Comparison of ENCODE assay signal across 9 cellular contexts in genomic region chr16:75494696-75495601, GRCh38. TPM values are rescaled to one million over a fixed set of nuclear protein-coding genes. Genes with fewer than 3 reads are reported as not detected.
DNase-seq lines count a peak whose midpoint lies in the region; ATAC-seq and TF ChIP-seq lines count a peak whose summit lies in the region.
"Had no signal": no experiment of that assay in that cellular context is flagged by ENCODE, and none has a peak within 500 bp of the region (broad histone marks: within the 10 kb centered on the region; RNA-seq: fewer than 3 reads in every experiment).

Gene CHST6, minus strand, starts transcription at chr16:75495441. Its CDS starts 15,613 bp downstream, at chr16:75479828.

- TF ChIP-seq CTCF in BJ (IDR thresholded peaks at IDR 0.05; ENCODE audit: insufficient read depth, low read depth, low read length), result no peak

- ATAC-seq in HG03432 (IDR thresholded peaks at IDR 0.05; ENCODE audit: unreplicated experiment) (peak; percentile 83), right cardiac atrium (peak; percentile 82 to 90)
- peak; percentile 73 for ATAC-seq in activated naive CD8-positive, alpha-beta T cell treated with anti-CD3 and anti-CD28 coated beads, Interleukin-2, amount 10 ng/mL, durations not matched to agents 7 days and 5 days (ENCODE audit: low read depth)

- 1% methylated on average over 66 of the region's 66 CpGs for WGBS in right cardiac atrium

- H3K4me1 ChIP-seq in right cardiac atrium (ENCODE audit: control insufficient read depth, insufficient read depth, low read length) (no peaks in the 10 kb centered on the region), rectal smooth muscle tissue (ENCODE audit: control insufficient read depth, insufficient read depth, low read length) (no peaks in the 10 kb centered on the region)

- peaks cover 3% of the 10 kb centered on the region for H3K4me1 Mint-ChIP-seq in activated naive CD8-positive, alpha-beta T cell treated with anti-CD3 and anti-CD28 coated beads, Interleukin-2, amount 10 ng/mL, durations not matched to agents 7 days and 5 days

- no peaks in the 10 kb centered on the region for H3K36me3 Mint-ChIP-seq in activated naive CD8-positive, alpha-beta T cell treated with anti-CD3 and anti-CD28 coated beads, Interleukin-2, amount 10 ng/mL, durations not matched to agents 7 days and 5 days

- intact Hi-C loops in right cardiac atrium (cut with DNase I), result no loop called here

- H3K9ac ChIP-seq in rectal smooth muscle tissue (ENCODE audit: low read length), result no peak within 1 kb of the TSS

- DNase-seq in BJ (ENCODE audit: low read depth), result no peak
- peak; percentile 50 for DNase-seq in activated naive CD8-positive, alpha-beta T cell treated with anti-CD3 and anti-CD28 coated beads, Interleukin-2, amount 10 ng/mL, durations not matched to agents 7 days and 5 days
- DNase-seq in right cardiac atrium, result peak; percentile 73 to 85 (median 84)
- DNase-seq in NCI-H187 (lab: John Stamatoyannopoulos, UW), result no peak
- DNase-seq in HPDE6-E6E7 (ENCODE audit: extremely low spot score), result no peak

- H3K27me3 Mint-ChIP-seq in activated naive CD8-positive, alpha-beta T cell treated with anti-CD3 and anti-CD28 coated beads, Interleukin-2, amount 10 ng/mL, durations not matched to agents 7 days and 5 days, result peaks cover 38% of the 10 kb centered on the region

- TF ChIP-seq POLR2A in GM19193 (IDR thresholded peaks at IDR 0.05; ENCODE audit: extremely low read depth, insufficient read depth, insufficient read length), result peak; percentile 50

- H3K4me3 Mint-ChIP-seq in activated naive CD8-positive, alpha-beta T cell treated with anti-CD3 and anti-CD28 coated beads, Interleukin-2, amount 10 ng/mL, durations not matched to agents 7 days and 5 days, result peak within 1 kb of the TSS; percentile 57

- CTCF ChIA-PET in BJ (lab: Yijun Ruan, JAX), result interaction anchor here (0.8 to 1.7 kb wide), 6 partner anchors 10 to 41 kb away, joined by 3 to 7 read pairs (median 4); no protein-coding TSS in a partner anchor

- POLR2A ChIA-PET in BJ (lab: Charles Lee), result no interaction called here
- POLR2A ChIA-PET in activated naive CD8-positive, alpha-beta T cell treated with anti-CD3 and anti-CD28 coated beads, Interleukin-2, amount 10 ng/mL, durations not matched to agents 7 days and 5 days (lab: Charles Lee), result interaction anchor here (0.5 to 0.7 kb wide), 2 partner anchors 15 to 21 kb away, joined by 3 to 4 read pairs; no protein-coding TSS in a partner anchor

- H3K27ac ChIP-seq in right cardiac atrium (ENCODE audit: low read length) (no peak within 1 kb of the TSS), rectal smooth muscle tissue (ENCODE audit: low read depth, low read length) (no peak within 1 kb of the TSS)
- H3K27ac ChIP-seq: neutrophil had no signal

- H3K27ac Mint-ChIP-seq in activated naive CD8-positive, alpha-beta T cell treated with anti-CD3 and anti-CD28 coated beads, Interleukin-2, amount 10 ng/mL, durations not matched to agents 7 days and 5 days, result no peak within 1 kb of the TSS

- H3K4me3 ChIP-seq in BJ (ENCODE audit: low read depth, low read length) (peak within 1 kb of the TSS; percentile 19), right cardiac atrium (ENCODE audit: low read length) (peak within 1 kb of the TSS; percentile 14), rectal smooth muscle tissue (ENCODE audit: low read length) (peak within 1 kb of the TSS; percentile 58)

- H3K27me3 ChIP-seq in BJ (ENCODE audit: control insufficient read depth, insufficient read depth, low read length) (peaks cover 17% of the 10 kb centered on the region), right cardiac atrium (ENCODE audit: control insufficient read depth, insufficient read depth) (no peaks in the 10 kb centered on the region), rectal smooth muscle tissue (ENCODE audit: control insufficient read depth, insufficient read depth, low read length) (peaks cover 1% of the 10 kb centered on the region)

- H3K9me3 Mint-ChIP-seq in activated naive CD8-positive, alpha-beta T cell treated with anti-CD3 and anti-CD28 coated beads, Interleukin-2, amount 10 ng/mL, durations not matched to agents 7 days and 5 days, result no peaks in the 10 kb centered on the region

- H3K36me3 ChIP-seq in BJ (ENCODE audit: control insufficient read depth, insufficient read depth, low read length), result no peaks in the 10 kb centered on the region
- no peaks in the 10 kb centered on the region for H3K36me3 ChIP-seq in rectal smooth muscle tissue (ENCODE audit: control insufficient read depth, insufficient read depth, low read length)
- H3K36me3 ChIP-seq: neutrophil had no signal

- no peaks in the 10 kb centered on the region for H3K9me3 ChIP-seq in right cardiac atrium (ENCODE audit: control insufficient read depth, low read length)
- H3K9me3 ChIP-seq: neutrophil had no signal

RNA-seq across cellular contexts. Expression of gene CHST6, which starts in this region (rescaled TPM):
- polyA plus RNA-seq in BJ (2011; rRNA removed) (0.10 and 0.12 TPM in 2 replicates), right cardiac atrium (1.9 TPM)
- polyA minus RNA-seq in BJ (2011; rRNA and poly(A)+ RNA removed), result 0.05 and 0.09 TPM in 2 replicates
- under 1 TPM in 1 of 2 experiments, not detected in 1; 0.06 TPM for total RNA-seq in activated naive CD8-positive, alpha-beta T cell treated with anti-CD3 and anti-CD28 coated beads, Interleukin-2, amount 10 ng/mL, durations not matched to agents 7 days and 5 days
- total RNA-seq in right cardiac atrium, result 1 to 10 TPM; 3.1 to 9.9 (median 4.3) TPM

Comparison
In these comparisons a context has a peak if more than half of its experiments do, and no peak if none do; other contexts are left out.
1. Peak in DNase-seq and ATAC-seq in activated naive CD8-positive, alpha-beta T cell treated with anti-CD3 and anti-CD28 coated beads, Interleukin-2, amount 10 ng/mL, durations not matched to agents 7 days and 5 days; RNA of the gene not detected or under 1 TPM.
2. DNase-seq: peak in right cardiac atrium (3 of 3); none in BJ (single experiment), NCI-H187 (0 of 2) and HPDE6-E6E7 (single experiment).
3. Peak in every context shown above with its lines, with median percentiles within 50 percentile points of each other: H3K4me3 ChIP-seq and ATAC-seq.